ENCODE assay signal across 1 cellular context in genomic region chr5:19270153-19270552, GRCh38.
TF ChIP-seq lines count a peak whose summit lies in the region.

No MANE protein-coding gene starts in this region.

TF ChIP-seq in GM23338, 12 proteins besides CTCF, POLR2A, EP300 and RAD21 (continued from another document):
- TF ChIP-seq ZNF462 (CRISPR knock-in tag; IDR thresholded peaks at IDR 0.05) (no peak), JUNB (IDR thresholded peaks at IDR 0.05; ENCODE audit: unreplicated experiment) (no peak), EZH2phosphoT487 (IDR thresholded peaks at IDR 0.05; ENCODE audit: unreplicated experiment) (no peak), POLR2AphosphoS5 (IDR thresholded peaks at IDR 0.05; ENCODE audit: low read depth) (no peak), NANOG (IDR thresholded peaks at IDR 0.05; ENCODE audit: borderline replicate concordance) (no peak), ETS1 (IDR thresholded peaks at IDR 0.05) (no peak)
